ENCODE assay signal across 29 cellular contexts in the genomic region with DNA sequence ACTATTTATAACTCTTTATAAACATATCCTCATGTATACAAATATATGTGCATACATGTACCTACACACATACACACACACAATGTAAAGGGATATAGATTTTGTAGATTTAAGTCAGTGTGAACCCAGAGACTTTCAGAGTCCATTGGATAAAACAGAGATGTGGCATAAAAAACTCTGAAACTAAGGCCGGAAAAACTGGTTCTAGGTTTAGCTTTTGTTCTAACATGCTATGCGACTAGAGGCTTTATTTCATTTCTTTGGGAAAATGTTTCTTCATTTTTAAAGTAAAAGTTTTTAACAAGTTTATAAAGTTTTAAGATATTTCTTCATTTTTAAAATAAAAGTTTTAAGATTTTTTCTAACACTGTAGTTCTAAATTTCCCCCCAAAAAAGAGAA. TPM values are rescaled to one million over a fixed set of nuclear protein-coding genes. Genes with fewer than 3 reads are reported as not detected.
"Had no signal": no experiment of that assay in that cellular context is flagged by ENCODE, and none has a peak within 500 bp of the region (broad histone marks: within the 10 kb centered on the region; RNA-seq: fewer than 3 reads in every experiment).

No MANE protein-coding gene starts in this region.

- H3K27me3 ChIP-seq: neutrophil, pancreas, right atrium auricular region, right lobe of liver, sigmoid colon, stomach, tibial artery, transverse colon, upper lobe of right lung, uterus had no signal

- H3K27ac ChIP-seq: neutrophil, pancreas, prostate gland, right atrium auricular region, right lobe of liver, sigmoid colon, stomach, tibial artery, transverse colon, upper lobe of right lung, uterus had no signal

- DNase-seq: naive thymus-derived CD4-positive, alpha-beta T cell; natural killer cell; nucleus accumbens; pancreas; retina; right lobe of liver; sigmoid colon; small intestine; stimulated activated CD4-positive, alpha-beta T cell treated with anti-CD3 and anti-CD28 coated beads, Interleukin-15, amount 100 ng/mL, for 24 hours; stimulated activated CD4-positive, alpha-beta T cell treated with anti-CD3 and anti-CD28 coated beads, Interleukin-2, amount 100 ng/mL, for 24 hours; stimulated activated CD4-positive, alpha-beta T cell treated with anti-CD3 and anti-CD28 coated beads, Interleukin-2, amount 100 ng/mL, for 48 hours; stimulated activated CD4-positive, alpha-beta T cell treated with anti-CD3 and anti-CD28 coated beads, Interleukin-4, amount 100 ng/mL, for 24 hours; stimulated activated naive B cell treated with anti-CD40 and anti-IgM and Interleukin-4, amounts not matched to agents 10 μg/mL and 1 μg/mL and 100 μg/mL, for 72 hours; stimulated activated naive CD4-positive, alpha-beta T cell treated with Interleukin-2 at 50 U/mL for 16 hours; stomach; tibial artery; transverse colon; upper lobe of right lung; uterus had no signal

- ATAC-seq: naive thymus-derived CD4-positive, alpha-beta T cell; natural killer cell; pancreas; stimulated activated effector memory CD8-positive, alpha-beta T cell treated with anti-CD3 and anti-CD28 coated beads, Interleukin-12 subunit alpha, Interleukin-12 subunit beta, amount 100 ng/mL, for 72 hours; stimulated activated naive B cell treated with anti-CD40 and anti-IgM and Interleukin-4, amounts not matched to agents 10 μg/mL and 1 μg/mL and 100 μg/mL, for 72 hours; upper lobe of right lung had no signal

- H3K4me3 ChIP-seq: pancreas, prostate gland, right atrium auricular region, right lobe of liver, sigmoid colon, stomach, tibial artery, transverse colon, upper lobe of right lung, uterus had no signal

- FAIRE-seq: pancreas, small intestine had no signal

- H3K4me1 ChIP-seq: prostate gland, right atrium auricular region, right lobe of liver, sigmoid colon, stomach, tibial artery, transverse colon, upper lobe of right lung, uterus had no signal

- H3K36me3 ChIP-seq: neutrophil, pancreas, prostate gland, right atrium auricular region, right lobe of liver, sigmoid colon, stomach, tibial artery, transverse colon, upper lobe of right lung, uterus had no signal

- H3K9me3 ChIP-seq: neutrophil, pancreas, prostate gland, right atrium auricular region, right lobe of liver, sigmoid colon, stomach, tibial artery, transverse colon, upper lobe of right lung, uterus had no signal

RNA-seq across cellular contexts. Expression of a gene that starts 36.7 kb away (rescaled TPM):
- total RNA-seq: naive thymus-derived CD4-positive, alpha-beta T cell; natural killer cell; omental fat pad; osteocyte; right atrium auricular region; skeletal muscle tissue; subcutaneous adipose tissue; transverse colon; upper lobe of right lung had no signal
- polyA plus RNA-seq: naive thymus-derived CD4-positive, alpha-beta T cell; neural cell; stomach; urinary bladder had no signal
